22 cellular contexts compared by ENCODE assay signal in genomic region chr9:113530942-113531341, GRCh38.
A peak's percentile ranks its signal among the peaks of the same experiment; 100 is the strongest.
DNase-seq lines count a peak whose midpoint lies in the region; ATAC-seq and TF ChIP-seq lines count a peak whose summit lies in the region.
"Had no signal": no experiment of that assay in that cellular context is flagged by ENCODE, and none has a peak within 500 bp of the region (broad histone marks: within the 10 kb centered on the region; RNA-seq: fewer than 3 reads in every experiment).

No MANE protein-coding gene starts in this region.

- H3K27me3 Mint-ChIP-seq in CD8-positive, alpha-beta T cell (ENCODE audit: low read depth) = no peaks in the 10 kb centered on the region
- H3K27me3 Mint-ChIP-seq in T-helper 17 cell (no peaks in the 10 kb centered on the region), immature natural killer cell (ENCODE audit: low read depth in 3 of 3) (peaks cover 0 to 11% (median 0%) of the 10 kb centered on the region in 3 donors)
- no peaks in the 10 kb centered on the region for H3K27me3 Mint-ChIP-seq in activated CD4-positive, alpha-beta memory T cell treated with anti-CD3 and anti-CD28 coated beads for 36 hours
- H3K27me3 Mint-ChIP-seq: B cell had no signal

- no peak overlapping the region for H3K4me3 Mint-ChIP-seq in CD8-positive, alpha-beta T cell
- H3K4me3 Mint-ChIP-seq in T-helper 17 cell (no peak overlapping the region), immature natural killer cell (no peak overlapping the region)
- H3K4me3 Mint-ChIP-seq in activated CD4-positive, alpha-beta memory T cell treated with anti-CD3 and anti-CD28 coated beads for 36 hours = no peak overlapping the region
- H3K4me3 Mint-ChIP-seq: B cell, CD14-positive monocyte had no signal

- WGBS in sigmoid colon, 2 donors = 90 to 94% methylated on average over 1 of the region's 1 CpG
- 100% methylated on average over 1 of the region's 1 CpG for WGBS in esophagus squamous epithelium, 2 donors

- H3K9me3 ChIP-seq in CD8-positive, alpha-beta T cell (ENCODE audit: low read length) = no peaks in the 10 kb centered on the region
- H3K9me3 ChIP-seq in T-helper 17 cell (ENCODE audit: control insufficient read depth, low read length, poor library complexity, severe bottlenecking) (no peaks in the 10 kb centered on the region), sigmoid colon (no peaks in the 10 kb centered on the region), esophagus squamous epithelium (no peaks in the 10 kb centered on the region)
- H3K9me3 ChIP-seq: SK-N-SH had no signal

- no peak for TF ChIP-seq POLR2A in sigmoid colon (IDR thresholded peaks at IDR 0.05)
- TF ChIP-seq POLR2A in esophagus squamous epithelium (IDR thresholded peaks at IDR 0.05) = no peak

- TF ChIP-seq CTCF in CD8-positive, alpha-beta T cell (IDR thresholded peaks at IDR 0.05) = no peak
- no peak for TF ChIP-seq CTCF in sigmoid colon (IDR thresholded peaks at IDR 0.05)
- TF ChIP-seq CTCF in esophagus squamous epithelium (IDR thresholded peaks at IDR 0.05) = no peak

- peaks cover 46% of the 10 kb centered on the region for H3K36me3 ChIP-seq in CD8-positive, alpha-beta T cell (ENCODE audit: insufficient read depth, low read length)
- peaks cover 0 to 22% (median 13%) of the 10 kb centered on the region in 4 donors for H3K36me3 ChIP-seq in sigmoid colon
- H3K36me3 ChIP-seq in esophagus squamous epithelium = peaks cover 0 to 20% (median 6%) of the 10 kb centered on the region in 3 donors

- CTCF ChIA-PET in CD8-positive, alpha-beta T cell (lab: Charles Lee) = interaction anchor here (0.7 to 1.8 kb wide), 5 partner anchors 10 to 127 kb away, joined by 3 to 5 read pairs (median 3); no protein-coding TSS in a partner anchor
- CTCF ChIA-PET in activated CD4-positive, alpha-beta memory T cell treated with anti-CD3 and anti-CD28 coated beads for 36 hours (lab: Charles Lee) = no interaction called here

- H3K27ac Mint-ChIP-seq in CD8-positive, alpha-beta T cell = peak overlapping the region; percentile 28
- H3K27ac Mint-ChIP-seq in T-helper 17 cell = peak overlapping the region; percentile 90
- peak overlapping the region; percentile 75 to 97 (median 90) for H3K27ac Mint-ChIP-seq in immature natural killer cell
- no peak overlapping the region for H3K27ac Mint-ChIP-seq in activated CD4-positive, alpha-beta memory T cell treated with anti-CD3 and anti-CD28 coated beads for 36 hours
- H3K27ac Mint-ChIP-seq: B cell had no signal

- no peak overlapping the region for H3K4me3 ChIP-seq in CD8-positive, alpha-beta T cell (ENCODE audit: low read depth, low read length)
- H3K4me3 ChIP-seq in sigmoid colon = no peak overlapping the region
- no peak overlapping the region for H3K4me3 ChIP-seq in esophagus squamous epithelium
- H3K4me3 ChIP-seq: PC-9 had no signal

- TF ChIP-seq EP300 in sigmoid colon (IDR thresholded peaks at IDR 0.05) = no peak

- peaks cover 50% of the 10 kb centered on the region for H3K4me1 Mint-ChIP-seq in CD8-positive, alpha-beta T cell (ENCODE audit: low read depth)
- H3K4me1 Mint-ChIP-seq in T-helper 17 cell = peaks cover 18% of the 10 kb centered on the region
- H3K4me1 Mint-ChIP-seq in immature natural killer cell = peaks cover 92 to 100% of the 10 kb centered on the region in 2 donors
- H3K4me1 Mint-ChIP-seq in activated CD4-positive, alpha-beta memory T cell treated with anti-CD3 and anti-CD28 coated beads for 36 hours (ENCODE audit: low read depth) = no peaks in the 10 kb centered on the region
- H3K4me1 Mint-ChIP-seq: B cell had no signal

- H3K4me1 ChIP-seq in CD8-positive, alpha-beta T cell (ENCODE audit: insufficient read depth, low read length) = peaks cover 28% of the 10 kb centered on the region
- H3K4me1 ChIP-seq in sigmoid colon (peaks cover 0 to 33% (median 29%) of the 10 kb centered on the region in 4 donors), esophagus squamous epithelium (peaks cover 5 to 37% (median 25%) of the 10 kb centered on the region in 3 donors)

- no peak for ATAC-seq in CD8-positive, alpha-beta T cell
- no peak for ATAC-seq in T-helper 17 cell
- ATAC-seq in HG03439 (IDR thresholded peaks at IDR 0.05; ENCODE audit: unreplicated experiment) = no peak

- H3K27me3 ChIP-seq in CD8-positive, alpha-beta T cell (ENCODE audit: insufficient read depth, low read length) = no peaks in the 10 kb centered on the region
- H3K27me3 ChIP-seq in sigmoid colon = no peaks in the 10 kb centered on the region
- no peaks in the 10 kb centered on the region for H3K27me3 ChIP-seq in esophagus squamous epithelium

- intact Hi-C loops in CD8-positive, alpha-beta T cell (cut with DNase I, micrococcal nuclease) = no loop called here
- intact Hi-C loops in sigmoid colon (cut with DNase I) = no loop called here
- intact Hi-C loops in activated CD4-positive, alpha-beta memory T cell treated with anti-CD3 and anti-CD28 coated beads for 36 hours (cut with micrococcal nuclease) = no loop called here
- intact Hi-C loops in esophagus squamous epithelium (cut with DNase I) = no loop called here

- DNase-seq in CD8-positive, alpha-beta T cell = no peak
- DNase-seq in T-helper 17 cell (no peak), immature natural killer cell (no peak), sigmoid colon (peak; percentile 17), esophagus squamous epithelium (lab: John Stamatoyannopoulos, UW) (no peak)
- no peak for DNase-seq in activated CD4-positive, alpha-beta memory T cell treated with anti-CD3 and anti-CD28 coated beads for 36 hours
- DNase-seq: COR-L47, DMS79, GOT3, HCEC 1CT, Karpas-422, NCI-H1048, NCI-H1436, NCI-H187 treated with DMSO at 0.1 percent for 48 hours, NCI-H69, SIG-M5, SK-N-SH had no signal

- no peaks in the 10 kb centered on the region for H3K9me3 Mint-ChIP-seq in CD8-positive, alpha-beta T cell
- H3K9me3 Mint-ChIP-seq in immature natural killer cell = no peaks in the 10 kb centered on the region
- no peaks in the 10 kb centered on the region for H3K9me3 Mint-ChIP-seq in activated CD4-positive, alpha-beta memory T cell treated with anti-CD3 and anti-CD28 coated beads for 36 hours
- H3K9me3 Mint-ChIP-seq: CD14-positive monocyte had no signal

- no peak overlapping the region for H3K27ac ChIP-seq in CD8-positive, alpha-beta T cell (ENCODE audit: low read depth, low read length)
- H3K27ac ChIP-seq in sigmoid colon (no peak overlapping the region), esophagus squamous epithelium (no peak overlapping the region)
- H3K27ac ChIP-seq: PC-9, RWPE1 had no signal

- H3K36me3 Mint-ChIP-seq in CD8-positive, alpha-beta T cell = peaks cover 82% of the 10 kb centered on the region
- H3K36me3 Mint-ChIP-seq in T-helper 17 cell (ENCODE audit: low read depth) (peaks cover 7% of the 10 kb centered on the region), immature natural killer cell (peaks cover 14 to 47% (median 32%) of the 10 kb centered on the region in 3 donors)
- H3K36me3 Mint-ChIP-seq in activated CD4-positive, alpha-beta memory T cell treated with anti-CD3 and anti-CD28 coated beads for 36 hours = peaks cover 22% of the 10 kb centered on the region
- H3K36me3 Mint-ChIP-seq: CD14-positive monocyte had no signal

- POLR2A ChIA-PET in CD8-positive, alpha-beta T cell (lab: Charles Lee) = interaction anchor here (1.4 to 2.2 kb wide), 2 partner anchors 14 to 18 kb away, joined by 3 to 6 read pairs; no protein-coding TSS in a partner anchor
- POLR2A ChIA-PET in activated CD4-positive, alpha-beta memory T cell treated with anti-CD3 and anti-CD28 coated beads for 36 hours (lab: Charles Lee) = no interaction called here
